1 cellular context compared by ENCODE assay signal in the genomic region with DNA sequence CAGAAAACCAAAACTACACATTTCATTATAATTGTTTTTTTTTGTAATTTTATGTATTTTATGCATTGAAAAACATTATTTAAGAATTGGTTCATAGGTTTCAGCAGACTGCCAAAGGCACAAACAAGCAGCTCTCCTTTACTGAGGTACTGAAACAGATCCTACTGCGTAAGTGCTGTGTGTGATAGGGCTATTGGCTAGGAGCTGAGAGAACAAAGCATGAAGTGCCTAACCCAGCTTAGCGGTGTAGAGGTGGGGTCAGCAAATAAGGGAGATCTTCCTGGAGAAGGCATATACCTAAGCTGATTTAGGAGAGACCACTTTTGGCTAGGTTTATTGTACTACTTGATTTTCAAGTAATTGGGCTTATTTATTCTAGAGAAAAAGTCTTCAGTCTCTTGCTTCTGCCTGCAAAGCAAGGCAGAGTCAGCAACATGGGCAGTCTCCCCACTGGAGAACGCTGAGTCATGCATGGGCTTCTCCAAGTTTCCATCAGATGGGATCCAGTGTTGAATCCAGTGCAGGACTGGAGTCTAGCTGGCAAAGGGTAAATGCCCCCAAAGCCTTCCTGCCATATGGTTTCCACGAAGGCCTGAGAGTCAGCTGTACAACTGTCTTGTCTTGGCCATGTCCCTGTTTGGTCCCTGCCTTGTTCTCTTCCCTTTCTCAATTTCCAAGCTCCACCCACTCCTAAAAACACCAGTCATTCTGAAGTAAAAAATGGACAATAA.
TF ChIP-seq lines count a peak whose summit lies in the region.

No MANE protein-coding gene starts in this region.

TF ChIP-seq in A549, 52 proteins besides CTCF, POLR2A, EP300 and RAD21 (continued from another document):
- no peak for TF ChIP-seq HES2 (IDR thresholded peaks at IDR 0.05)
- TF ChIP-seq TFCP2L1 (CRISPR knock-in tag; IDR thresholded peaks at IDR 0.05) = no peak
